8 cellular contexts compared by ENCODE assay signal in the genomic region with DNA sequence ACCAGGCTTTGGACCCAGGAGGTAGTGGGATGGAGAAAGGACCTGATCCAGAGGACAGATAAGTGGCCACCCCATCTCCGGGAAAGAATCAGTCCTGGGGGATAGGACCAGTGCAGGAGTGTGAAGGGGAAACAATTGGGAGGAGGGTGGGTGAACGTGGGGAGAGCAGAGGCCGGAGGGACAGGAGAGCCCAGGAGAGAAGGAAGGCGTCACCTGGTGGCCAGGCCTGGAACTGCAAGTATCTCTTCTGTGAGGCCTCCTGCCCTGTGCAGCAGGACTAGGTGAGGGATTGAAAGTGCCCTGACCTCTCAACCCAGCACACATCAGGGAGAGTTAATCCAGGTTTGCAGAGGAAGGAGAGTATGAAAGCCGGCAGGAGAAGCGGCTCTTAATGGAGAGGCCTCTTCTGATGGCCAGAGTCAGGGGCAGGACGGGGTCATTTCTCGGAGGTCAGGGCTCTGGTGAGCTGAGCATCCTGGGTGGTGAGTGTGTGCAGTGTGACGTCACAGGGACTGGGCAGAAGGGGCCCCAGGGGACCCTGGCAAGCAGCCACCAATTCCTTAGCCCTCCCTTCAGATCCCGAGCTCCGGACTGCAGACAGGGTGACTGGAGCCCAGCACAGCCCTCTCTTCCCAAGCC. TPM values are rescaled to one million over a fixed set of nuclear protein-coding genes. Genes with fewer than 3 reads are reported as not detected.
DNase-seq lines count a peak whose midpoint lies in the region; ATAC-seq and TF ChIP-seq lines count a peak whose summit lies in the region.

No MANE protein-coding gene starts in this region.

- H3K4me1 Mint-ChIP-seq in CD4-positive, CD25-positive, alpha-beta regulatory T cell = peaks cover 0 to 5% (median 2%) of the 10 kb centered on the region in 4 donors

- H3K27ac ChIP-seq in CD4-positive, CD25-positive, alpha-beta regulatory T cell (ENCODE audit: insufficient read depth, low read length, poor library complexity, severe bottlenecking) = no peak overlapping the region
- no peak overlapping the region for H3K27ac ChIP-seq in HEK293 (ENCODE audit: extremely low read depth, low read depth, low read length)

- no peak overlapping the region for H3K27ac Mint-ChIP-seq in CD4-positive, CD25-positive, alpha-beta regulatory T cell

- H3K9me3 Mint-ChIP-seq in CD4-positive, CD25-positive, alpha-beta regulatory T cell = peaks cover 0 to 1% (median 0%) of the 10 kb centered on the region in 7 donors

- no peak overlapping the region for H3K4me3 Mint-ChIP-seq in CD4-positive, CD25-positive, alpha-beta regulatory T cell

- ATAC-seq in CD4-positive, CD25-positive, alpha-beta regulatory T cell (ENCODE audit: low read depth in 2 of 2) = peak in 1 of 2 donors; percentile 8
- no peak for ATAC-seq in GM21360 (IDR thresholded peaks at IDR 0.05; ENCODE audit: unreplicated experiment)

- POLR2A ChIA-PET in HEK293 (lab: Yijun Ruan, JAX) = no interaction called here

- peaks cover 2% of the 10 kb centered on the region for H3K27me3 ChIP-seq in CD4-positive, CD25-positive, alpha-beta regulatory T cell (ENCODE audit: control insufficient read depth, insufficient read depth, low read length)

- H3K27me3 Mint-ChIP-seq in CD4-positive, CD25-positive, alpha-beta regulatory T cell = no peaks in the 10 kb centered on the region

- no peaks in the 10 kb centered on the region for H3K9me3 ChIP-seq in CD4-positive, CD25-positive, alpha-beta regulatory T cell (ENCODE audit: control insufficient read depth in 2 of 2, low read length in 2 of 2)
- no peaks in the 10 kb centered on the region for H3K9me3 ChIP-seq in HEK293 (ENCODE audit: control insufficient read depth, insufficient read depth, low read depth, low read length)

- H3K4me1 ChIP-seq in CD4-positive, CD25-positive, alpha-beta regulatory T cell (ENCODE audit: control insufficient read depth, insufficient read depth, low read length, poor library complexity, severe bottlenecking) = no peaks in the 10 kb centered on the region
- no peaks in the 10 kb centered on the region for H3K4me1 ChIP-seq in HEK293 (ENCODE audit: control insufficient read depth, insufficient read depth, low read length)

- CTCF ChIA-PET in HEK293 (lab: Yijun Ruan, JAX) = interaction anchor here (0.5 to 3.0 kb wide), 25 partner anchors 9 to 252 kb away, joined by 3 to 29 read pairs (median 5); partner anchors contain the start of gene LAD1

- H3K36me3 ChIP-seq in CD4-positive, CD25-positive, alpha-beta regulatory T cell (ENCODE audit: control insufficient read depth, insufficient read depth, low read length) = no peaks in the 10 kb centered on the region
- no peaks in the 10 kb centered on the region for H3K36me3 ChIP-seq in HEK293 (ENCODE audit: control insufficient read depth in 2 of 2, insufficient read depth in 1 of 2, low read length in 2 of 2)

- peak; percentile 89 for TF ChIP-seq CTCF in HEK293 (tag by site-specific recombination; IDR thresholded peaks at IDR 0.05)

- peak; percentile 31 to 63 (median 41) for DNase-seq in CD4-positive, CD25-positive, alpha-beta regulatory T cell
- peak; percentile 5 to 64 for DNase-seq in NCI-H526 (lab: John Stamatoyannopoulos, UW)
- peak; percentile 86 to 88 for DNase-seq in activated CD4-positive, alpha-beta T cell treated with anti-CD3 and anti-CD28 coated beads, Interleukin-2, amount 50 U/mL, for 48 hours
- peak; percentile 32 for DNase-seq in effector CD8-positive, alpha-beta T cell (lab: John Stamatoyannopoulos, UW)
- DNase-seq in lung microvascular endothelial cell (ENCODE audit: low read depth in 2 of 2) = peak; percentile 68 to 82
- DNase-seq in stimulated activated CD8-positive, alpha-beta memory T cell treated with anti-CD3 and anti-CD28 coated beads, Interleukin-15, amount 100 ng/mL, for 1 hour (ENCODE audit: low read depth) = peak; percentile 47

- H3K4me3 ChIP-seq in CD4-positive, CD25-positive, alpha-beta regulatory T cell (ENCODE audit: low read depth, low read length) = no peak overlapping the region
- H3K4me3 ChIP-seq in HEK293 (ENCODE audit: low read depth, low read length) = no peak overlapping the region

- H3K36me3 Mint-ChIP-seq in CD4-positive, CD25-positive, alpha-beta regulatory T cell = no peaks in the 10 kb centered on the region

TF ChIP-seq in HEK293, 187 proteins besides CTCF, POLR2A, EP300 and RAD21 (continues in another document):
- TF ChIP-seq BCL11B (tag by site-specific recombination; IDR thresholded peaks at IDR 0.05; ENCODE audit: low read depth) (no peak), ZNF521 (tag by site-specific recombination; IDR thresholded peaks at IDR 0.05) (no peak), ZNF266 (tag by site-specific recombination; IDR thresholded peaks at IDR 0.05; ENCODE audit: low read depth) (no peak), GLIS1 (tag by site-specific recombination; IDR thresholded peaks at IDR 0.05) (peak; percentile 40), ZNF248 (tag by site-specific recombination; IDR thresholded peaks at IDR 0.05) (no peak), ZNF140 (tag by site-specific recombination; IDR thresholded peaks at IDR 0.05) (no peak), ZBTB20 (tag by site-specific recombination; IDR thresholded peaks at IDR 0.05) (no peak), ZNF2 (tag by site-specific recombination; IDR thresholded peaks at IDR 0.05) (no peak), ZNF701 (tag by site-specific recombination; IDR thresholded peaks at IDR 0.05) (no peak), ZNF514 (tag by site-specific recombination; IDR thresholded peaks at IDR 0.05) (no peak), ZSCAN30 (tag by site-specific recombination; IDR thresholded peaks at IDR 0.05) (no peak), ZNF121 (tag by site-specific recombination; IDR thresholded peaks at IDR 0.05) (no peak), ZNF664 (tag by site-specific recombination; IDR thresholded peaks at IDR 0.05) (no peak), ZFP41 (tag by site-specific recombination; IDR thresholded peaks at IDR 0.05; ENCODE audit: borderline replicate concordance) (no peak), ZNF133 (tag by site-specific recombination; IDR thresholded peaks at IDR 0.05) (no peak), ZNF175 (tag by site-specific recombination; IDR thresholded peaks at IDR 0.05) (no peak), ZFHX2 (tag by site-specific recombination; conservative IDR thresholded peaks at IDR 0.05) (0 out of 2 replicates have a peak, but pooled peaks have one; percentile 17), ZNF548 (tag by site-specific recombination; IDR thresholded peaks at IDR 0.05) (no peak)
- TF ChIP-seq, protein P1, sequence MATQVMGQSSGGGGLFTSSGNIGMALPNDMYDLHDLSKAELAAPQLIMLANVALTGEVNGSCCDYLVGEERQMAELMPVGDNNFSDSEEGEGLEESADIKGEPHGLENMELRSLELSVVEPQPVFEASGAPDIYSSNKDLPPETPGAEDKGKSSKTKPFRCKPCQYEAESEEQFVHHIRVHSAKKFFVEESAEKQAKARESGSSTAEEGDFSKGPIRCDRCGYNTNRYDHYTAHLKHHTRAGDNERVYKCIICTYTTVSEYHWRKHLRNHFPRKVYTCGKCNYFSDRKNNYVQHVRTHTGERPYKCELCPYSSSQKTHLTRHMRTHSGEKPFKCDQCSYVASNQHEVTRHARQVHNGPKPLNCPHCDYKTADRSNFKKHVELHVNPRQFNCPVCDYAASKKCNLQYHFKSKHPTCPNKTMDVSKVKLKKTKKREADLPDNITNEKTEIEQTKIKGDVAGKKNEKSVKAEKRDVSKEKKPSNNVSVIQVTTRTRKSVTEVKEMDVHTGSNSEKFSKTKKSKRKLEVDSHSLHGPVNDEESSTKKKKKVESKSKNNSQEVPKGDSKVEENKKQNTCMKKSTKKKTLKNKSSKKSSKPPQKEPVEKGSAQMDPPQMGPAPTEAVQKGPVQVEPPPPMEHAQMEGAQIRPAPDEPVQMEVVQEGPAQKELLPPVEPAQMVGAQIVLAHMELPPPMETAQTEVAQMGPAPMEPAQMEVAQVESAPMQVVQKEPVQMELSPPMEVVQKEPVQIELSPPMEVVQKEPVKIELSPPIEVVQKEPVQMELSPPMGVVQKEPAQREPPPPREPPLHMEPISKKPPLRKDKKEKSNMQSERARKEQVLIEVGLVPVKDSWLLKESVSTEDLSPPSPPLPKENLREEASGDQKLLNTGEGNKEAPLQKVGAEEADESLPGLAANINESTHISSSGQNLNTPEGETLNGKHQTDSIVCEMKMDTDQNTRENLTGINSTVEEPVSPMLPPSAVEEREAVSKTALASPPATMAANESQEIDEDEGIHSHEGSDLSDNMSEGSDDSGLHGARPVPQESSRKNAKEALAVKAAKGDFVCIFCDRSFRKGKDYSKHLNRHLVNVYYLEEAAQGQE (tag by site-specific recombination; IDR thresholded peaks at IDR 0.05) = no peak

RNA-seq across cellular contexts. Expression of gene LAD1, which starts 9.2 kb away (rescaled TPM):
- not detected for total RNA-seq in CD4-positive, CD25-positive, alpha-beta regulatory T cell
- not detected for polyA plus RNA-seq in CD4-positive, CD25-positive, alpha-beta regulatory T cell
- not detected in 2 replicates for total RNA-seq in lung microvascular endothelial cell

RNA-seq across cellular contexts. Expression of gene TNNI1, which starts 13.2 kb away (rescaled TPM):
- not detected for total RNA-seq in CD4-positive, CD25-positive, alpha-beta regulatory T cell
- polyA plus RNA-seq in CD4-positive, CD25-positive, alpha-beta regulatory T cell = not detected
- not detected in 2 replicates for total RNA-seq in lung microvascular endothelial cell

RNA-seq across cellular contexts. Expression of gene TNNT2, which starts 30.8 kb away (rescaled TPM):
- total RNA-seq in CD4-positive, CD25-positive, alpha-beta regulatory T cell = not detected
- not detected for polyA plus RNA-seq in CD4-positive, CD25-positive, alpha-beta regulatory T cell
- total RNA-seq in lung microvascular endothelial cell = not detected in 2 replicates

Comparison
In these comparisons a context has a peak if more than half of its experiments do, and no peak if none do; other contexts are left out.
1. DNase-seq: peak in every context shown above with its lines; median percentile 87 in activated CD4-positive, alpha-beta T cell treated with anti-CD3 and anti-CD28 coated beads, Interleukin-2, amount 50 U/mL, for 48 hours; 75 in lung microvascular endothelial cell; 47 in stimulated activated CD8-positive, alpha-beta memory T cell treated with anti-CD3 and anti-CD28 coated beads, Interleukin-15, amount 100 ng/mL, for 1 hour; 41 in CD4-positive, CD25-positive, alpha-beta regulatory T cell; 34 in NCI-H526; 32 in effector CD8-positive, alpha-beta T cell.